13 cellular contexts compared by ENCODE assay signal in genomic region chr2:159183346-159183745, GRCh38.
A peak's percentile ranks its signal among the peaks of the same experiment; 100 is the strongest.
DNase-seq lines count a peak whose midpoint lies in the region; ATAC-seq and TF ChIP-seq lines count a peak whose summit lies in the region.
"Had no signal": no experiment of that assay in that cellular context is flagged by ENCODE, and none has a peak within 500 bp of the region (broad histone marks: within the 10 kb centered on the region; RNA-seq: fewer than 3 reads in every experiment).

No MANE protein-coding gene starts in this region.

- H3K27ac Mint-ChIP-seq in WTC11 (peak overlapping the region; percentile 25; the same call in 1 of the 2 replicates), type B pancreatic cell (peak overlapping the region; percentile 94)
- H3K27ac Mint-ChIP-seq: CD4-positive, CD25-positive, alpha-beta regulatory T cell; GM23338 had no signal

- H3K27me3 Mint-ChIP-seq in WTC11 (ENCODE audit: low read depth) (no peaks in the 10 kb centered on the region), type B pancreatic cell (peaks cover 4% of the 10 kb centered on the region)
- H3K27me3 Mint-ChIP-seq: CD4-positive, CD25-positive, alpha-beta regulatory T cell had no signal

- H3K27me3 ChIP-seq in heart left ventricle = no peaks in the 10 kb centered on the region
- H3K27me3 ChIP-seq: BLaER1 treated with 17β-estradiol and CSF1 and Interleukin-3, amounts not matched to agents 10 nM and 100 nM had no signal

- H3K4me3 Mint-ChIP-seq in WTC11 (no peak overlapping the region), type B pancreatic cell (peak overlapping the region; percentile 65)
- H3K4me3 Mint-ChIP-seq: CD4-positive, CD25-positive, alpha-beta regulatory T cell; GM23338 had no signal

- 47 to 60% (median 58%) methylated on average over 9 of the region's 9 CpGs for WGBS in heart left ventricle, 4 donors

- ATAC-seq in heart left ventricle (peak in 3 of 4 donors; percentile 4 to 70 (median 12)), Right ventricle myocardium superior (ENCODE audit: poor library complexity) (no peak), WTC11 (no peak; the same call in 1 of the 2 replicates)
- ATAC-seq: GM23338 had no signal

- H3K9me3 Mint-ChIP-seq in WTC11 (no peaks in the 10 kb centered on the region), type B pancreatic cell (no peaks in the 10 kb centered on the region)
- H3K9me3 Mint-ChIP-seq: CD4-positive, CD25-positive, alpha-beta regulatory T cell; GM23338 had no signal

- CTCF ChIA-PET in WTC11 (lab: Charles Lee) = interaction anchor here (0.6 to 1.0 kb wide), 2 partner anchors 42 to 194 kb away, joined by 3 to 5 read pairs; no protein-coding TSS in a partner anchor

- intact Hi-C loops in heart left ventricle (cut with DNase I) = loop anchor here in 4 of 10 donors (10.0 kb wide), 2 partner anchors 139 to 279 kb away; no protein-coding TSS in a partner anchor
- intact Hi-C loops in Right ventricle myocardium superior (cut with DNase I) = no loop called here

- H3K9me3 ChIP-seq in heart left ventricle = no peaks in the 10 kb centered on the region
- H3K9me3 ChIP-seq: BLaER1 treated with 17β-estradiol and CSF1 and Interleukin-3, amounts not matched to agents 10 nM and 100 nM had no signal

- POLR2A ChIA-PET in WTC11 (lab: Charles Lee) = no interaction called here

- H3K4me1 Mint-ChIP-seq in WTC11 (peaks cover 4% of the 10 kb centered on the region; the same call in 1 of the 2 replicates), type B pancreatic cell (ENCODE audit: unreplicated experiment) (peaks cover 42% of the 10 kb centered on the region)

- no peak for TF ChIP-seq POLR2A in heart left ventricle (IDR thresholded peaks at IDR 0.05)

- DNase-seq in heart left ventricle (no peak), Right ventricle myocardium superior (no peak), WTC11 (ENCODE audit: low spot score) (no peak), left kidney (ENCODE audit: low read depth, low spot score) (peak; percentile 10), type B pancreatic cell (ENCODE audit: extremely low spot score, unreplicated experiment) (no peak), NCI-H82 treated with DMSO at 0.1 percent for 48 hours (lab: John Stamatoyannopoulos, UW; ENCODE audit: unreplicated experiment) (no peak)
- DNase-seq in activated CD4-positive, CD25-positive, alpha-beta regulatory T cell treated with anti-CD3 and anti-CD28 coated beads, Interleukin-2, amount 50 U/mL, for 72 hours = no peak
- DNase-seq: 8988T; AML-193; CD4-positive, CD25-positive, alpha-beta regulatory T cell; H7 had no signal

- peaks cover 7% of the 10 kb centered on the region for H3K36me3 Mint-ChIP-seq in WTC11
- peaks cover 79% of the 10 kb centered on the region for H3K36me3 Mint-ChIP-seq in type B pancreatic cell
- H3K36me3 Mint-ChIP-seq: CD4-positive, CD25-positive, alpha-beta regulatory T cell had no signal

- peaks cover 0 to 84% (median 40%) of the 10 kb centered on the region in 9 donors for H3K36me3 ChIP-seq in heart left ventricle
- H3K36me3 ChIP-seq: BLaER1 treated with 17β-estradiol and CSF1 and Interleukin-3, amounts not matched to agents 10 nM and 100 nM had no signal

- H3K27ac ChIP-seq in heart left ventricle = peak overlapping the region in 7 of 12 donors; percentile 26 to 51 (median 36)

- H3K4me1 ChIP-seq in heart left ventricle = peaks cover 3 to 53% (median 25%) of the 10 kb centered on the region in 12 donors

- TF ChIP-seq CTCF in heart left ventricle (IDR thresholded peaks at IDR 0.05) (no peak), WTC11 (IDR thresholded peaks at IDR 0.05) (no peak), type B pancreatic cell (conservative IDR thresholded peaks at IDR 0.05) (no peak)

- H3K4me3 ChIP-seq in heart left ventricle = no peak overlapping the region
- H3K4me3 ChIP-seq: BLaER1 treated with 17β-estradiol and CSF1 and Interleukin-3, amounts not matched to agents 10 nM and 100 nM; GM23338 had no signal

TF ChIP-seq in WTC11, 78 proteins besides CTCF, POLR2A, EP300 and RAD21 (continues in another document):
- no peak for TF ChIP-seq CBFB (CRISPR knock-in tag; IDR thresholded peaks at IDR 0.05; ENCODE audit: low read depth)
- no peak for TF ChIP-seq ZNF232 (CRISPR knock-in tag; IDR thresholded peaks at IDR 0.05)
- no peak for TF ChIP-seq ZSCAN18 (CRISPR knock-in tag; IDR thresholded peaks at IDR 0.05)
- no peak for TF ChIP-seq IRF2 (CRISPR knock-in tag; IDR thresholded peaks at IDR 0.05; ENCODE audit: borderline replicate concordance, low read depth)
- TF ChIP-seq, protein P1, sequence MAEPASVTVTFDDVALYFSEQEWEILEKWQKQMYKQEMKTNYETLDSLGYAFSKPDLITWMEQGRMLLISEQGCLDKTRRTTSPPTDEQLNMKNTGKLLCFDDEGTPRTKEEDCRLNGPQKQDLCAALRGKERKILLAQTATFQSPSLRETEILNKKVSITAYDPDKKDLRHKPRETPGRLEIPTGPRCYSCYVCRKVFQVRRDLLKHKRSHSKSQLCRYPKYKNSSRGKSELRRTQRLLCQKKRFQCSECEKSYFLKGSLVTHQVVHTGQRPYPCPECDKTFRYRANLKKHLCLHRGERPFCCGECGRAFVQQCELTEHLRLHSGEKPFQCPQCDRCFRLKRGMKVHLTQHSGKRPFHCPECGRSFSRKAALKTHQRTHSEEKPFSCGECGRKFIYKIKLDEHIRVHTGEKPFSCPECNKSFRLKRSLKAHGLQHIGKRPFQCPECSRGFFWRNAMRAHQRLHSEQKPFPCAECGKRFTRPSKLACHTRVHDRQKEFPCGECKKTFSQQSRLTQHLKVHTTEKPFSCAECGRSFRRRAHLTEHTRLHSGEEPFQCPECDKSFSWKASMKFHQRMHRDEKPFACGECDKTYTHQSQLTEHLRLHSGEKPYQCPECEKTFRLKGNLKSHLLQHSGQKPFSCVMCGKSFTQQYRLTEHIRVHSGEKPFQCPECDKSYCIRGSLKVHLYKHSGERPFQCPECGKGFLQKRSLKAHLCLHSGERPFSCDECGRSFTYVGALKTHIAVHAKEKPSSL (CRISPR knock-in tag; conservative IDR thresholded peaks at IDR 0.05) = no peak
- no peak for TF ChIP-seq ATF1 (CRISPR knock-in tag; IDR thresholded peaks at IDR 0.05)
- TF ChIP-seq TP53 (CRISPR knock-in tag; IDR thresholded peaks at IDR 0.05) = no peak
- no peak for TF ChIP-seq ZNF423 (CRISPR knock-in tag; IDR thresholded peaks at IDR 0.05)
- TF ChIP-seq NR3C1 (CRISPR knock-in tag; conservative IDR thresholded peaks at IDR 0.05; ENCODE audit: low read depth) = no peak
- no peak for TF ChIP-seq TEAD1 (CRISPR knock-in tag; IDR thresholded peaks at IDR 0.05)
- TF ChIP-seq NFATC4 (CRISPR knock-in tag; IDR thresholded peaks at IDR 0.05) = no peak
- no peak for TF ChIP-seq FOXP4 (CRISPR knock-in tag; IDR thresholded peaks at IDR 0.05)
- TF ChIP-seq ZNF317 (CRISPR knock-in tag; IDR thresholded peaks at IDR 0.05; ENCODE audit: borderline replicate concordance, low read depth) = no peak
- TF ChIP-seq ZNF671 (CRISPR knock-in tag; IDR thresholded peaks at IDR 0.05) = no peak
- TF ChIP-seq PRRX2 (CRISPR knock-in tag; IDR thresholded peaks at IDR 0.05) = no peak
- no peak for TF ChIP-seq SMAD3 (CRISPR knock-in tag; IDR thresholded peaks at IDR 0.05; ENCODE audit: borderline replicate concordance)
- TF ChIP-seq, protein P2, sequence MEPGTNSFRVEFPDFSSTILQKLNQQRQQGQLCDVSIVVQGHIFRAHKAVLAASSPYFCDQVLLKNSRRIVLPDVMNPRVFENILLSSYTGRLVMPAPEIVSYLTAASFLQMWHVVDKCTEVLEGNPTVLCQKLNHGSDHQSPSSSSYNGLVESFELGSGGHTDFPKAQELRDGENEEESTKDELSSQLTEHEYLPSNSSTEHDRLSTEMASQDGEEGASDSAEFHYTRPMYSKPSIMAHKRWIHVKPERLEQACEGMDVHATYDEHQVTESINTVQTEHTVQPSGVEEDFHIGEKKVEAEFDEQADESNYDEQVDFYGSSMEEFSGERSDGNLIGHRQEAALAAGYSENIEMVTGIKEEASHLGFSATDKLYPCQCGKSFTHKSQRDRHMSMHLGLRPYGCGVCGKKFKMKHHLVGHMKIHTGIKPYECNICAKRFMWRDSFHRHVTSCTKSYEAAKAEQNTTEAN (CRISPR knock-in tag; IDR thresholded peaks at IDR 0.05) = no peak
- TF ChIP-seq ZNF396 (CRISPR knock-in tag; IDR thresholded peaks at IDR 0.05; ENCODE audit: borderline replicate concordance) = no peak

Comparison
In these comparisons a context has a peak if more than half of its experiments do, and no peak if none do; other contexts are left out.
1. ATAC-seq: peak in heart left ventricle (3 of 4); none in Right ventricle myocardium superior (single experiment) and WTC11 (single experiment).